Comparison of ENCODE assay signal across 14 cellular contexts in the genomic region with DNA sequence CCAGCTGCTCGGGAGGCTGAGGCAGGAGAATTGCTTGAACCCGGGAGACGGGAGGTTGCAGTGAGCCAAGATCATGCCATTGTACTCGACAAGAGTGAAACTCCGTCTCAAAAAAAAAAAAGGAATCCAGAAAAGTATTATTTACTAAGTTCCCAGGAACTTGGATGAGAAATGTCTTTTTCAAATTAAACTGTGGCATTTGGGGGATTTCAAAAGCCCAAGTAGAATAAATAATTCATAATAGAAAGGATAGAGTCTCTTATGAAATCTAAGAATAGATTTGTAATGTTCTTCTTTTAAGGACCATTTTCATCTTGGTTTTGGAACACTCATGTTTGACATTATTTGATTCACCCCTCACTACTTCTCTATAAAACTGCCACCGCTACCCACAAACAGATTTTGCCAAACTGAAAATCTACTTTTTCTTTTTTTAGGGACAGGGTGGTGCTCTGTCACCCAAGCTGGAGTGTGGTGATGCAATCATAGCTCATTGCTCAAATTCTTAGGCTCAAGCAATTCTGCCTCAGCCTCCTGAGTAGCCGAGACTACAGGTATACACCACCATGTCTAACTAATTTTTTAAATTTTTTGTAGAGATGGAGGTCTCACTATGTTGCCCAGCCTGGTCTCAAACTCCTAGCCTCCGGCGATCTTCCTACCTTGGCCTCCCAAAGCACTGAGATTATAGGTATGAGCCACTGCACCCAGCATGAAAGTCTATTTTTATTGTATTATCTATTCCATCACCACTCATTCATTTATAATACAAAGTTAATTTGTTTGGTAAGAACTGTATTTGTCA.
"Had no signal": no experiment of that assay in that cellular context is flagged by ENCODE, and none has a peak within 500 bp of the region (broad histone marks: within the 10 kb centered on the region; RNA-seq: fewer than 3 reads in every experiment).

No MANE protein-coding gene starts in this region.

- ATAC-seq: activated CD4-positive, alpha-beta T cell treated with anti-CD3 and anti-CD28 coated beads for 36 hours; left colon; naive thymus-derived CD8-positive, alpha-beta T cell; right cardiac atrium had no signal

- H3K27ac ChIP-seq: neutrophil, WERI-Rb-1 had no signal

- H3K27me3 ChIP-seq: neutrophil had no signal

- DNase-seq: activated CD4-positive, alpha-beta T cell treated with anti-CD3 and anti-CD28 coated beads for 36 hours; activated CD8-positive, alpha-beta memory T cell treated with anti-CD3 and anti-CD28 coated beads for 24 hours; activated naive CD4-positive, alpha-beta T cell treated with Interleukin-2 at 50 U/mL for 16 hours; central memory CD4-positive, alpha-beta T cell; cortex of kidney; effector memory CD4-positive, alpha-beta T cell; left colon; naive thymus-derived CD8-positive, alpha-beta T cell; posterior cingulate gyrus; right cardiac atrium; stimulated activated naive CD4-positive, alpha-beta T cell treated with Interleukin-2 at 50 U/mL for 16 hours; T1000; WERI-Rb-1 had no signal

- H3K36me3 ChIP-seq: neutrophil had no signal

- H3K9me3 ChIP-seq: neutrophil had no signal
